20 cellular contexts compared by ENCODE assay signal in genomic region chr6:82298012-82298411, GRCh38. TPM values are rescaled to one million over a fixed set of nuclear protein-coding genes. Genes with fewer than 3 reads are reported as not detected.
DNase-seq lines count a peak whose midpoint lies in the region; FAIRE-seq and TF ChIP-seq lines count a peak whose summit lies in the region.
"Had no signal": no experiment of that assay in that cellular context is flagged by ENCODE, and none has a peak within 500 bp of the region (broad histone marks: within the 10 kb centered on the region; RNA-seq: fewer than 3 reads in every experiment).

No MANE protein-coding gene starts in this region.

- no peak for TF ChIP-seq CTCF in H1 (IDR thresholded peaks at IDR 0.05; ENCODE audit: control extremely low read depth in 1 of 3, insufficient read depth in 1 of 3, low read depth in 1 of 3, low read length in 3 of 3)

- no peak overlapping the region for H3K9ac ChIP-seq in H1 (replicated peaks in 1 of 4; ENCODE audit: extremely low read depth in 1 of 4, low read depth in 3 of 4, low read length in 3 of 4)
- no peak overlapping the region for H3K9ac ChIP-seq in trophoblast cell (ENCODE audit: low read length)

- no peak overlapping the region for H2BK20ac ChIP-seq in H1 (ENCODE audit: low read length)

- 96% methylated on average over 12 of the region's 12 CpGs; no CpG with 5 or more reads in 1 of the 2 experiments for WGBS in H1 (ENCODE audit: extremely low coverage in 1 of 2, insufficient coverage in 1 of 2, insufficient read length in 1 of 2, insufficient replicate concordance in 2 of 2, low coverage in 1 of 2, low lambda C conversion rate in 2 of 2, missing lambda C conversion rate in 1 of 2), 2 experiments
- no CpG with 5 or more reads among the region's 12 CpGs for WGBS in trophoblast cell (ENCODE audit: extremely low coverage, insufficient coverage, insufficient read length)

- H3K23ac ChIP-seq in H1 (ENCODE audit: insufficient read length) (no peak overlapping the region), trophoblast cell (ENCODE audit: low read length) (no peak overlapping the region)

- no peak overlapping the region for H2AK5ac ChIP-seq in H1 (ENCODE audit: low read depth, low read length)
- no peak overlapping the region for H2AK5ac ChIP-seq in trophoblast cell (ENCODE audit: low read length)

- no peak for TF ChIP-seq RAD21 in H1 (IDR thresholded peaks at IDR 0.05 in 1 of 2, conservative IDR thresholded peaks at IDR 0.05 in 1 of 2; ENCODE audit: low read depth in 2 of 2, low read length in 2 of 2)

- no peak overlapping the region for H2BK120ac ChIP-seq in H1 (replicated peaks; ENCODE audit: low read depth, low read length)
- no peak overlapping the region for H2BK120ac ChIP-seq in trophoblast cell (ENCODE audit: insufficient read depth, low read length, poor library complexity)

- H3K14ac ChIP-seq in H1 (ENCODE audit: insufficient read length), result no peak overlapping the region
- no peak overlapping the region for H3K14ac ChIP-seq in trophoblast cell (ENCODE audit: low read length)

- H3K27me3 ChIP-seq in H1 (replicated peaks in 1 of 4; ENCODE audit: control insufficient read depth in 3 of 4, extremely low read depth in 1 of 4, insufficient read depth in 3 of 4, low read length in 3 of 4) (no peaks in the 10 kb centered on the region), trophoblast cell (ENCODE audit: insufficient read depth, low read length) (no peaks in the 10 kb centered on the region)
- H3K27me3 ChIP-seq: BE2C, neutrophil, right atrium auricular region had no signal

- no peaks in the 10 kb centered on the region for H3K23me2 ChIP-seq in H1 (ENCODE audit: low read depth, low read length)

- CTCF ChIA-PET in H1 (lab: Charles Lee; ENCODE audit: partially characterized antibody), result interaction anchor here (1.8 kb wide), 1 partner anchor 42 kb away, joined by 3 read pairs; no protein-coding TSS in a partner anchor

- no peak for TF ChIP-seq EP300 in H1 (IDR thresholded peaks at IDR 0.05; ENCODE audit: borderline replicate concordance in 1 of 2, low read depth in 2 of 2, low read length in 2 of 2)

- no peak for TF ChIP-seq POLR2A in H1 (IDR thresholded peaks at IDR 0.05; ENCODE audit: control extremely low read depth in 1 of 2, low read depth in 2 of 2, low read length in 2 of 2)

- H2BK5ac ChIP-seq in H1 (ENCODE audit: low read depth, low read length) (no peak overlapping the region), trophoblast cell (ENCODE audit: low read depth, low read length, poor library complexity) (no peak overlapping the region)

- no peak overlapping the region for H3K27ac ChIP-seq in H1 (ENCODE audit: low read depth, low read length)
- H3K27ac ChIP-seq in trophoblast cell (ENCODE audit: low read depth, low read length), result no peak overlapping the region
- H3K27ac ChIP-seq: neutrophil, right atrium auricular region had no signal

- H3K4ac ChIP-seq in H1 (replicated peaks; ENCODE audit: insufficient read length, low read depth, low read length) (no peak overlapping the region), trophoblast cell (ENCODE audit: low read depth, low read length) (no peak overlapping the region)

- POLR2A ChIA-PET in H1 (lab: Charles Lee; ENCODE audit: partially characterized antibody), result no interaction called here

- H2BK15ac ChIP-seq in H1 (ENCODE audit: low read length), result no peak overlapping the region

- H2BK12ac ChIP-seq in H1 (ENCODE audit: low read depth, low read length), result no peak overlapping the region
- H2BK12ac ChIP-seq in trophoblast cell (ENCODE audit: low read length), result no peak overlapping the region

- peak overlapping the region; percentile 76; the same call in 1 of the 2 replicates for H2AFZ ChIP-seq in H1 (ENCODE audit: low read length)
- no peak overlapping the region for H2AFZ ChIP-seq in trophoblast cell (ENCODE audit: insufficient read depth, low read length, poor library complexity)

- H3K79me1 ChIP-seq in H1 (ENCODE audit: low read depth, low read length) (no peaks in the 10 kb centered on the region), trophoblast cell (ENCODE audit: low read length) (no peaks in the 10 kb centered on the region)

- H3K36me3 ChIP-seq in H1 (ENCODE audit: control insufficient read depth in 2 of 4, insufficient read depth in 4 of 4, low read length in 3 of 4), result no peaks in the 10 kb centered on the region
- no peaks in the 10 kb centered on the region for H3K36me3 ChIP-seq in trophoblast cell (ENCODE audit: control insufficient read depth in 1 of 2, insufficient read depth in 2 of 2, low read length in 2 of 2)
- H3K36me3 ChIP-seq: BE2C, neutrophil, right atrium auricular region had no signal

- H4K20me1 ChIP-seq in H1 (replicated peaks in 1 of 2; ENCODE audit: control insufficient read depth in 1 of 2, insufficient read depth in 2 of 2, low read length in 2 of 2), result no peaks in the 10 kb centered on the region

- H3K56ac ChIP-seq in H1 (replicated peaks; ENCODE audit: insufficient read length, low read depth, low read length), result no peak overlapping the region

- peak; percentile 85 for DNase-seq in HCEC 1CT
- DNase-seq in RKO (ENCODE audit: low spot score), result peak; percentile 59
- DNase-seq in H1 (ENCODE audit: low read depth in 1 of 2, low spot score in 2 of 2), result no peak
- DNase-seq in trophoblast cell, result peak; percentile 58 to 74
- no peak for DNase-seq in effector CD8-positive, alpha-beta T cell (lab: John Stamatoyannopoulos, UW)
- DNase-seq in activated effector memory CD4-positive, alpha-beta T cell treated with anti-CD3 and anti-CD28 coated beads, Interleukin-2, amount 50 U/mL, for 16 hours, result no peak
- DNase-seq in dermis blood vessel endothelial cell, result no peak
- DNase-seq: activated CD4-positive, alpha-beta T cell treated with anti-CD3 and anti-CD28 coated beads for 48 hours; activated T-cell treated with anti-CD3 and anti-CD28 coated beads for 4 hours; BE2C; caudate nucleus; DMS 273 treated with DMSO at 0.1 percent for 48 hours; immature natural killer cell; NCI-H748 treated with DMSO at 0.1 percent for 48 hours; RPMI8226; stimulated activated CD4-positive, alpha-beta T cell treated with anti-CD3 and anti-CD28 coated beads, Interleukin-1b, Interleukin-23, amount 100 ng/mL, for 48 hours; T-helper 2 cell had no signal

- H3K4me1 ChIP-seq in H1 (replicated peaks in 1 of 4; ENCODE audit: control insufficient read depth in 3 of 4, insufficient read depth in 4 of 4, low read length in 3 of 4) (no peaks in the 10 kb centered on the region), trophoblast cell (ENCODE audit: control insufficient read depth in 1 of 2, insufficient read depth in 2 of 2, low read length in 2 of 2) (no peaks in the 10 kb centered on the region)
- H3K4me1 ChIP-seq: BE2C, right atrium auricular region had no signal

- H3K4me3 ChIP-seq in H1 (ENCODE audit: extremely low read depth in 1 of 4, insufficient read depth in 2 of 4, low read depth in 3 of 4, low read length in 4 of 4) (no peak overlapping the region), trophoblast cell (ENCODE audit: low read depth, low read length) (no peak overlapping the region)
- H3K4me3 ChIP-seq: right atrium auricular region had no signal

- no peak overlapping the region for H3K18ac ChIP-seq in H1 (ENCODE audit: extremely low read depth, low read length)
- H3K18ac ChIP-seq in trophoblast cell (ENCODE audit: low read length), result no peak overlapping the region

- peak overlapping the region; percentile 51; the same call in 1 of the 2 replicates for H4K8ac ChIP-seq in H1 (ENCODE audit: extremely low read depth, insufficient read depth, low read length)
- H4K8ac ChIP-seq in trophoblast cell (ENCODE audit: low read depth, low read length), result no peak overlapping the region

- H4K91ac ChIP-seq in H1 (replicated peaks; ENCODE audit: insufficient read length, low read length), result no peak overlapping the region
- H4K91ac ChIP-seq in trophoblast cell (ENCODE audit: low read depth, low read length), result no peak overlapping the region

- H3K4me2 ChIP-seq in H1 (ENCODE audit: insufficient read depth in 1 of 2, low read depth in 2 of 2, low read length in 2 of 2) (no peak overlapping the region), trophoblast cell (ENCODE audit: low read length) (no peak overlapping the region)

- no peak overlapping the region for H4K5ac ChIP-seq in H1 (ENCODE audit: insufficient read length, low read depth, low read length)

- H3K79me2 ChIP-seq in H1 (ENCODE audit: control insufficient read depth in 1 of 2, insufficient read depth in 2 of 2, low read length in 2 of 2) (no peaks in the 10 kb centered on the region), trophoblast cell (ENCODE audit: control insufficient read depth, insufficient read depth, low read length, poor library complexity) (no peaks in the 10 kb centered on the region)

- H3K9me3 ChIP-seq in H1 (ENCODE audit: insufficient read depth in 2 of 2, low read depth in 1 of 2, low read length in 1 of 2) (no peaks in the 10 kb centered on the region; a peak in 1 of 4 replicates), trophoblast cell (ENCODE audit: insufficient read depth, low read depth, low read length) (no peaks in the 10 kb centered on the region)
- H3K9me3 ChIP-seq: BE2C, neutrophil had no signal

- FAIRE-seq in H1 (lab: Jason Lieb, UNC), result no peak
- FAIRE-seq: GM18507 had no signal

- H4K12ac ChIP-seq in trophoblast cell (ENCODE audit: low read depth, low read length), result no peak overlapping the region

TF ChIP-seq in H1, 55 proteins besides CTCF, POLR2A, EP300 and RAD21 (continues in another document):
- TF ChIP-seq SUZ12 (IDR thresholded peaks at IDR 0.05; ENCODE audit: low read length), result no peak
- TF ChIP-seq YY1 (IDR thresholded peaks at IDR 0.05; ENCODE audit: low read depth, low read length), result no peak
- TF ChIP-seq SAP30 (IDR thresholded peaks at IDR 0.05; ENCODE audit: insufficient read depth, insufficient replicate concordance, low read length), result no peak
- no peak for TF ChIP-seq NRF1 (IDR thresholded peaks at IDR 0.05; ENCODE audit: low read depth, low read length)
- TF ChIP-seq TCF12 (IDR thresholded peaks at IDR 0.05; ENCODE audit: low read depth, low read length), result no peak
- no peak for TF ChIP-seq TAF7 (optimal IDR thresholded peaks at IDR 0.05; ENCODE audit: borderline replicate concordance, low read depth, low read length)
- no peak for TF ChIP-seq KDM1A (IDR thresholded peaks at IDR 0.05; ENCODE audit: borderline replicate concordance, low read length)
- no peak for TF ChIP-seq CBX5 (IDR thresholded peaks at IDR 0.05; ENCODE audit: low read depth, low read length)
- no peak for TF ChIP-seq TEAD4 (IDR thresholded peaks at IDR 0.05; ENCODE audit: low read depth, low read length)

RNA-seq across cellular contexts. Expression of gene IBTK, which starts 50.5 kb away (rescaled TPM):
- total RNA-seq in H1 (2021; fragmentation: NEBNext Ultra II Directional; extraction: Animal tissue kit (Norgen Biotek cat#: 25700)), result 23.1 and 24.2 TPM in 2 replicates
- polyA plus RNA-seq in H1 (2011; rRNA removed), result 2.8 and 4.6 TPM in 2 replicates
- 6.6 TPM for polyA plus RNA-seq in H1 (2011; cell fraction: cytosol; rRNA removed)
- 4.0 TPM for polyA plus RNA-seq in H1 (2011; cell fraction: nucleus; rRNA removed)
- 6.4 to 13.9 TPM (median 9.6 TPM) in 4 replicates for polyA plus RNA-seq in H1 (2012, experiment 1 of 2)
- polyA plus RNA-seq in H1 (2012, experiment 2 of 2), result 0.96 TPM
- 11.8 TPM for polyA plus RNA-seq in H1 (2013, experiment 1 of 2)
- 10.1 TPM for polyA plus RNA-seq in H1 (2013, experiment 2 of 2)
- polyA minus RNA-seq in H1 (2011; rRNA and poly(A)+ RNA removed), result 27.6 and 29.1 TPM in 2 replicates
- polyA minus RNA-seq in H1 (2011; cell fraction: cytosol; rRNA and poly(A)+ RNA removed), result 13.3 TPM
- polyA minus RNA-seq in H1 (2011; cell fraction: nucleus; rRNA and poly(A)+ RNA removed), result 42.2 TPM
- 10.9 and 11.5 TPM in 2 replicates for polyA plus RNA-seq in trophoblast cell (2013)
- total RNA-seq in dermis blood vessel endothelial cell, result 42.2 and 47.0 TPM in 2 replicates

Comparison
In these comparisons a context has a peak if more than half of its experiments do, and no peak if none do; other contexts are left out.
1. DNase-seq: peak in HCEC 1CT (single experiment), RKO (single experiment) and trophoblast cell (2 of 2); none in H1 (0 of 2), effector CD8-positive, alpha-beta T cell (single experiment), activated effector memory CD4-positive, alpha-beta T cell treated with anti-CD3 and anti-CD28 coated beads, Interleukin-2, amount 50 U/mL, for 16 hours (single experiment) and dermis blood vessel endothelial cell (single experiment).